8 cellular contexts compared by ENCODE assay signal in the genomic region with DNA sequence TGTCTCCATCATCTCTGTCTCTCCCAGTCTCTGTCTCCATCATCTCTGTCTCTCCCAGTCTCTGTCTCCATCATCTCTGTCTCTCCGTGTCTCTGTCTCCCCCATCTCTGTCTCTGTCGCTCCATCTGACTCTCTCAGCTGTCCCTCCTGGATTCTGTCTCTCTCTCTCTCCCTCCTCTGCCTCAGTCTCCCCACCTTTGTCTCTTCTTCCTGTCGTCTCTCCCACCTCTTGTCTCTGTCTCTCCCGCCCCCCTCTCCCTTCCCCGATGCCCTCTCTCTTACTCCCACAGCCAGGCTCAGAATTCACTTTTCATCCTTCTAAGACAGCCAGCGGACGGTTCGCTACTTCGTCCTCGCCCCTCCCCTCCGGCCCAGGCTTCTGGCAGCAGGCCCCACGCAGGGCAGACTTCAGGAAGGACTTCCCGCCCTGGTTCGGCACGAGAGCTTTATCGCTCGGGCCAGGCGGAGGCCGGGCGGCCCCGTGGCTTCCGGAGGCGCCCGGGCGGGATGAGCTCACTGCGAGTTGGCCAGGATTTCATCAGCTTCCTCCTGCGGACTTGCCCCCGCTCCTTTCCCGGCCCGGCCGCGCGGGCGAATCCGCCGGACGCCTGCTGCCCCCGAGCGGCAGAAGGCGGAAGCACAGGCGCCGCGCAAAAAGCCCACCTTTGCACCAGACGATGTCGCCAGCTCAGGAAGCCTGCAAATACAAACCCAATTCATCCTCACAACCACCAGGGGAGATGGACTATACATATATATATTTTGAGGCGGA. TPM values are rescaled to one million over a fixed set of nuclear protein-coding genes. Genes with fewer than 3 reads are reported as not detected.
A peak's percentile ranks its signal among the peaks of the same experiment; 100 is the strongest.
DNase-seq lines count a peak whose midpoint lies in the region; ATAC-seq and TF ChIP-seq lines count a peak whose summit lies in the region.

No MANE protein-coding gene starts in this region.

- H3K4me3 ChIP-seq in iPS DF 6.9 (ENCODE audit: low read length) (peak overlapping the region; percentile 37; the same call in 1 of the 2 replicates), gastrocnemius medialis (peak overlapping the region; percentile 44 to 60 (median 51))

- no peaks in the 10 kb centered on the region for H3K9me3 ChIP-seq in iPS DF 6.9 (ENCODE audit: control insufficient read depth, insufficient read depth, low read length)
- H3K9me3 ChIP-seq in gastrocnemius medialis, result no peaks in the 10 kb centered on the region

- in situ Hi-C loops in gastrocnemius medialis (cut with MboI; ENCODE audit: low sequenced_read_pairs in 4 of 4), result loop anchor here in 3 of 4 donors (10.0 kb wide), 2 partner anchors 99 to 109 kb away; a partner anchor contains a TSS

- ATAC-seq in HG02678 (IDR thresholded peaks at IDR 0.05; ENCODE audit: unreplicated experiment), result peak; percentile 64
- peak; percentile 88 to 92 for ATAC-seq in gastrocnemius medialis
- ATAC-seq in HG03159 (IDR thresholded peaks at IDR 0.05; ENCODE audit: unreplicated experiment), result no peak

- intact Hi-C loops in gastrocnemius medialis (cut with DNase I; ENCODE audit: low total_unique reads), result loop anchor here (1.0 to 5.0 kb wide), 3 partner anchors 18 to 112 kb away; a partner anchor contains a TSS

- TF ChIP-seq CTCF in GM12874 (IDR thresholded peaks at IDR 0.05; ENCODE audit: insufficient read depth, low read depth, low read length), result peak; percentile 95
- TF ChIP-seq CTCF in gastrocnemius medialis (IDR thresholded peaks at IDR 0.05 in 4 of 5, conservative IDR thresholded peaks at IDR 0.05 in 1 of 5), result peak; percentile 98 to 99 (median 99)

- no CpG with 5 or more reads among the region's 46 CpGs for WGBS in iPS DF 6.9 (ENCODE audit: insufficient coverage, insufficient read length)

- H3K27ac ChIP-seq in iPS DF 6.9 (ENCODE audit: low read length) (no peak overlapping the region), gastrocnemius medialis (peak overlapping the region; percentile 56 to 71 (median 68))

- DNase-seq in NCI-H1930 (lab: John Stamatoyannopoulos, UW), result peak; percentile 92 to 96
- DNase-seq in T1000 (lab: John Stamatoyannopoulos, UW), result peak; percentile 95
- peak; percentile 99 for DNase-seq in astrocyte of the hippocampus (ENCODE audit: low read depth, low spot score)
- DNase-seq in iPS DF 6.9 (ENCODE audit: low read depth, low spot score), result peak; percentile 86
- peak; percentile 80 to 88 for DNase-seq in gastrocnemius medialis

- peak in 1 of 2 donors; percentile 39 for TF ChIP-seq POLR2A in gastrocnemius medialis (IDR thresholded peaks at IDR 0.05)

- H3K27me3 ChIP-seq in iPS DF 6.9 (ENCODE audit: control insufficient read depth, insufficient read depth, low read length), result no peaks in the 10 kb centered on the region; the same call in 1 of the 2 replicates
- H3K27me3 ChIP-seq in gastrocnemius medialis, result peaks cover 30 to 36% (median 34%) of the 10 kb centered on the region in 3 donors

- H3K4me1 ChIP-seq in iPS DF 6.9 (ENCODE audit: control insufficient read depth, insufficient read depth, low read length) (peaks cover 12% of the 10 kb centered on the region), gastrocnemius medialis (peaks cover 12 to 31% of the 10 kb centered on the region in 2 donors)

- H3K36me3 ChIP-seq in iPS DF 6.9 (ENCODE audit: control insufficient read depth, insufficient read depth, low read length) (no peaks in the 10 kb centered on the region), gastrocnemius medialis (no peaks in the 10 kb centered on the region)

RNA-seq across cellular contexts. Expression of a gene that starts 12.4 kb away (rescaled TPM):
- 10 to 100 TPM; 13.1 to 22.7 (median 18.5) TPM for total RNA-seq in gastrocnemius medialis

RNA-seq across cellular contexts. Expression of a gene that starts 13.0 kb away (rescaled TPM):
- 1 to 10 TPM; 3.4 to 7.6 (median 4.2) TPM for total RNA-seq in gastrocnemius medialis

RNA-seq across cellular contexts. Expression of a gene that starts 30.7 kb away (rescaled TPM):
- 1 to 10 TPM; 3.9 to 8.5 (median 7.2) TPM for total RNA-seq in gastrocnemius medialis
